2 cellular contexts compared by ENCODE assay signal in the genomic region with DNA sequence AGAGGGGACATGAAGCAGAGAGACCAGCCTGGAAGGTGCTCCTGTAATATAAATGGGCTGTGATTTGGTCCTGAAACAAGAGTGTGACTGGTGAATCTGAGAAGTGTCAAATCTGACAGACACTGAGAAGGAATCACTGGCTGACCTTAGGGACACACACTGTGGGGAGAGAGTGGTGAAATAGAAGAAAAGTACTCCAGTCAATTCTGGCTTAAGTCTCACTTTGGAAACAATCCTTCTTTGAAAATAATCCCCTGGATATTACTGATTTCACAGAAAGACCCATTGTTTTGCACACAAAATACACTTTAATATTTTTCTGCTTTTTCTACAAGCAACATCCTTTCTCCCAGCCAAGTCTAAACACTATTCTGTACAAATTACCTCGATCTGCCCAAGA.
TF ChIP-seq lines count a peak whose summit lies in the region.

No MANE protein-coding gene starts in this region.

TF ChIP-seq in IMR-90, 13 proteins besides CTCF, POLR2A, EP300 and RAD21:
- TF ChIP-seq MAFK (IDR thresholded peaks at IDR 0.05; ENCODE audit: low read depth, low read length) (no peak), RFX5 (IDR thresholded peaks at IDR 0.05; ENCODE audit: low read depth, low read length) (no peak), SMC3 (IDR thresholded peaks at IDR 0.05; ENCODE audit: low read depth, low read length) (no peak), CHD1 (IDR thresholded peaks at IDR 0.05; ENCODE audit: low read depth, low read length) (no peak), MXI1 (IDR thresholded peaks at IDR 0.05; ENCODE audit: borderline replicate concordance, low read depth, low read length) (no peak), NFE2L2 (IDR thresholded peaks at IDR 0.05; ENCODE audit: low read depth, low read length) (no peak), MAZ (IDR thresholded peaks at IDR 0.05; ENCODE audit: borderline replicate concordance, low read depth, low read length) (no peak)
- TF ChIP-seq, protein P1, sequence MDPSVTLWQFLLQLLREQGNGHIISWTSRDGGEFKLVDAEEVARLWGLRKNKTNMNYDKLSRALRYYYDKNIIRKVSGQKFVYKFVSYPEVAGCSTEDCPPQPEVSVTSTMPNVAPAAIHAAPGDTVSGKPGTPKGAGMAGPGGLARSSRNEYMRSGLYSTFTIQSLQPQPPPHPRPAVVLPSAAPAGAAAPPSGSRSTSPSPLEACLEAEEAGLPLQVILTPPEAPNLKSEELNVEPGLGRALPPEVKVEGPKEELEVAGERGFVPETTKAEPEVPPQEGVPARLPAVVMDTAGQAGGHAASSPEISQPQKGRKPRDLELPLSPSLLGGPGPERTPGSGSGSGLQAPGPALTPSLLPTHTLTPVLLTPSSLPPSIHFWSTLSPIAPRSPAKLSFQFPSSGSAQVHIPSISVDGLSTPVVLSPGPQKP (IDR thresholded peaks at IDR 0.05; ENCODE audit: borderline replicate concordance, low read depth, low read length) = no peak
- TF ChIP-seq, protein P2, sequence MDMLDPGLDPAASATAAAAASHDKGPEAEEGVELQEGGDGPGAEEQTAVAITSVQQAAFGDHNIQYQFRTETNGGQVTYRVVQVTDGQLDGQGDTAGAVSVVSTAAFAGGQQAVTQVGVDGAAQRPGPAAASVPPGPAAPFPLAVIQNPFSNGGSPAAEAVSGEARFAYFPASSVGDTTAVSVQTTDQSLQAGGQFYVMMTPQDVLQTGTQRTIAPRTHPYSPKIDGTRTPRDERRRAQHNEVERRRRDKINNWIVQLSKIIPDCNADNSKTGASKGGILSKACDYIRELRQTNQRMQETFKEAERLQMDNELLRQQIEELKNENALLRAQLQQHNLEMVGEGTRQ (IDR thresholded peaks at IDR 0.05; ENCODE audit: low read depth, low read length) = no peak

TF ChIP-seq in neural cell, 6 proteins besides CTCF, POLR2A, EP300 and RAD21:
- TF ChIP-seq TAF1 (IDR thresholded peaks at IDR 0.05; ENCODE audit: low read depth) (no peak), SMC3 (conservative IDR thresholded peaks at IDR 0.05; ENCODE audit: poor library complexity) (no peak), POLR2AphosphoS5 (IDR thresholded peaks at IDR 0.05) (no peak), EZH2 (IDR thresholded peaks at IDR 0.05; ENCODE audit: borderline replicate concordance, insufficient read depth, low read length, poor library complexity, severe bottlenecking) (no peak), MXI1 (conservative IDR thresholded peaks at IDR 0.05; ENCODE audit: poor library complexity, severe bottlenecking) (no peak)
- TF ChIP-seq, protein P3, sequence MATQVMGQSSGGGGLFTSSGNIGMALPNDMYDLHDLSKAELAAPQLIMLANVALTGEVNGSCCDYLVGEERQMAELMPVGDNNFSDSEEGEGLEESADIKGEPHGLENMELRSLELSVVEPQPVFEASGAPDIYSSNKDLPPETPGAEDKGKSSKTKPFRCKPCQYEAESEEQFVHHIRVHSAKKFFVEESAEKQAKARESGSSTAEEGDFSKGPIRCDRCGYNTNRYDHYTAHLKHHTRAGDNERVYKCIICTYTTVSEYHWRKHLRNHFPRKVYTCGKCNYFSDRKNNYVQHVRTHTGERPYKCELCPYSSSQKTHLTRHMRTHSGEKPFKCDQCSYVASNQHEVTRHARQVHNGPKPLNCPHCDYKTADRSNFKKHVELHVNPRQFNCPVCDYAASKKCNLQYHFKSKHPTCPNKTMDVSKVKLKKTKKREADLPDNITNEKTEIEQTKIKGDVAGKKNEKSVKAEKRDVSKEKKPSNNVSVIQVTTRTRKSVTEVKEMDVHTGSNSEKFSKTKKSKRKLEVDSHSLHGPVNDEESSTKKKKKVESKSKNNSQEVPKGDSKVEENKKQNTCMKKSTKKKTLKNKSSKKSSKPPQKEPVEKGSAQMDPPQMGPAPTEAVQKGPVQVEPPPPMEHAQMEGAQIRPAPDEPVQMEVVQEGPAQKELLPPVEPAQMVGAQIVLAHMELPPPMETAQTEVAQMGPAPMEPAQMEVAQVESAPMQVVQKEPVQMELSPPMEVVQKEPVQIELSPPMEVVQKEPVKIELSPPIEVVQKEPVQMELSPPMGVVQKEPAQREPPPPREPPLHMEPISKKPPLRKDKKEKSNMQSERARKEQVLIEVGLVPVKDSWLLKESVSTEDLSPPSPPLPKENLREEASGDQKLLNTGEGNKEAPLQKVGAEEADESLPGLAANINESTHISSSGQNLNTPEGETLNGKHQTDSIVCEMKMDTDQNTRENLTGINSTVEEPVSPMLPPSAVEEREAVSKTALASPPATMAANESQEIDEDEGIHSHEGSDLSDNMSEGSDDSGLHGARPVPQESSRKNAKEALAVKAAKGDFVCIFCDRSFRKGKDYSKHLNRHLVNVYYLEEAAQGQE (IDR thresholded peaks at IDR 0.05; ENCODE audit: borderline replicate concordance) = no peak
